In genomic region chr11:26963764-26964163, GRCh38 we compare ENCODE assay signal across 17 cellular contexts. TPM values are rescaled to one million over a fixed set of nuclear protein-coding genes. Genes with fewer than 3 reads are reported as not detected.
"Had no signal": no experiment of that assay in that cellular context is flagged by ENCODE, and none has a peak within 500 bp of the region (broad histone marks: within the 10 kb centered on the region; RNA-seq: fewer than 3 reads in every experiment).

No MANE protein-coding gene starts in this region.

- DNase-seq: activated CD4-positive, alpha-beta T cell treated with anti-CD3 and anti-CD28 coated beads for 4 hours; activated CD8-positive, alpha-beta memory T cell treated with anti-CD3 and anti-CD28 coated beads, Interleukin-2, amount 50 U/mL, for 48 hours; activated CD8-positive, alpha-beta T cell treated with anti-CD3 and anti-CD28 coated beads, Interleukin-2, amount 10 ng/mL, durations not matched to agents 7 days and 5 days; activated naive CD4-positive, alpha-beta T cell; central memory CD4-positive, alpha-beta T cell; effector memory CD4-positive, alpha-beta T cell; glutamatergic neuron; ovary; small intestine; T-cell; tibial artery had no signal

- H3K27ac Mint-ChIP-seq: activated CD8-positive, alpha-beta T cell treated with anti-CD3 and anti-CD28 coated beads, Interleukin-2, amount 10 ng/mL, durations not matched to agents 7 days and 5 days; memory B cell; natural killer cell treated with Interleukin-12 subunit alpha and Interleukin-12 subunit beta and Interleukin-15 and Interleukin-18, amount 100 ng/mL, for 72 hours; stimulated activated memory B cell treated with anti-CD40 and anti-IgM and Interleukin-4, amounts not matched to agents 10 μg/mL and 1 μg/mL and 100 μg/mL, for 72 hours; T-cell had no signal

- H3K4me3 ChIP-seq: ovary, tibial artery had no signal

- ATAC-seq: activated CD8-positive, alpha-beta T cell treated with anti-CD3 and anti-CD28 coated beads, Interleukin-2, amount 10 ng/mL, durations not matched to agents 7 days and 5 days; left lobe of liver; natural killer cell treated with Interleukin-12 subunit alpha and Interleukin-12 subunit beta and Interleukin-15 and Interleukin-18, amount 100 ng/mL, for 72 hours; stimulated activated memory B cell treated with anti-CD40 and anti-IgM and Interleukin-4, amounts not matched to agents 10 μg/mL and 1 μg/mL and 100 μg/mL, for 72 hours; T-cell had no signal

- H3K9me3 Mint-ChIP-seq: memory B cell; stimulated activated memory B cell treated with anti-CD40 and anti-IgM and Interleukin-4, amounts not matched to agents 10 μg/mL and 1 μg/mL and 100 μg/mL, for 72 hours had no signal

- H3K4me3 Mint-ChIP-seq: activated CD8-positive, alpha-beta T cell treated with anti-CD3 and anti-CD28 coated beads, Interleukin-2, amount 10 ng/mL, durations not matched to agents 7 days and 5 days; memory B cell; natural killer cell treated with Interleukin-12 subunit alpha and Interleukin-12 subunit beta and Interleukin-15 and Interleukin-18, amount 100 ng/mL, for 72 hours; stimulated activated memory B cell treated with anti-CD40 and anti-IgM and Interleukin-4, amounts not matched to agents 10 μg/mL and 1 μg/mL and 100 μg/mL, for 72 hours; T-cell had no signal

- H3K36me3 Mint-ChIP-seq: memory B cell; natural killer cell treated with Interleukin-12 subunit alpha and Interleukin-12 subunit beta and Interleukin-15 and Interleukin-18, amount 100 ng/mL, for 72 hours; stimulated activated memory B cell treated with anti-CD40 and anti-IgM and Interleukin-4, amounts not matched to agents 10 μg/mL and 1 μg/mL and 100 μg/mL, for 72 hours; T-cell had no signal

- H3K4me1 Mint-ChIP-seq: memory B cell; stimulated activated memory B cell treated with anti-CD40 and anti-IgM and Interleukin-4, amounts not matched to agents 10 μg/mL and 1 μg/mL and 100 μg/mL, for 72 hours; T-cell had no signal

- H3K27ac ChIP-seq: epithelial cell of prostate, ovary, VCaP had no signal

- H3K27me3 Mint-ChIP-seq: memory B cell; natural killer cell treated with Interleukin-12 subunit alpha and Interleukin-12 subunit beta and Interleukin-15 and Interleukin-18, amount 100 ng/mL, for 72 hours; stimulated activated memory B cell treated with anti-CD40 and anti-IgM and Interleukin-4, amounts not matched to agents 10 μg/mL and 1 μg/mL and 100 μg/mL, for 72 hours; T-cell had no signal

- H3K27me3 ChIP-seq: ovary, tibial artery had no signal

- H3K36me3 ChIP-seq: ovary, tibial artery had no signal

- H3K9me3 ChIP-seq: ovary, tibial artery had no signal

RNA-seq across cellular contexts. Expression of gene FIBIN, which starts 30.1 kb away (rescaled TPM):
- total RNA-seq: activated CD8-positive, alpha-beta T cell treated with anti-CD3 and anti-CD28 coated beads, Interleukin-2, amount 10 ng/mL, durations not matched to agents 7 days and 5 days; natural killer cell treated with Interleukin-12 subunit alpha and Interleukin-12 subunit beta and Interleukin-15 and Interleukin-18, amount 100 ng/mL, for 72 hours; T-cell had no signal
